15 cellular contexts compared by ENCODE assay signal in genomic region chr1:64536217-64536835, GRCh38.
A peak's percentile ranks its signal among the peaks of the same experiment; 100 is the strongest.
DNase-seq lines count a peak whose midpoint lies in the region; ATAC-seq and TF ChIP-seq lines count a peak whose summit lies in the region.
"Had no signal": no experiment of that assay in that cellular context is flagged by ENCODE, and none has a peak within 500 bp of the region (broad histone marks: within the 10 kb centered on the region; RNA-seq: fewer than 3 reads in every experiment).

No MANE protein-coding gene starts in this region.

- H3K4me3 ChIP-seq in PC-3 (ENCODE audit: low read length): peak overlapping the region; percentile 16; the same call in 1 of the 2 replicates
- H3K4me3 ChIP-seq in left lung: no peak overlapping the region
- no peak overlapping the region for H3K4me3 ChIP-seq in upper lobe of right lung

- ATAC-seq in PC-3: peak; percentile 84
- ATAC-seq in left lung: peak; percentile 8
- no peak for ATAC-seq in upper lobe of right lung

- peak overlapping the region; percentile 54 for H3K4me2 ChIP-seq in PC-3 (ENCODE audit: low read length)

- intact Hi-C loops in PC-3 (cut with micrococcal nuclease) (loop anchor here (1.0 kb wide), 4 partner anchors 52 to 267 kb away; no protein-coding TSS in a partner anchor), left lung (cut with DNase I) (no loop called here), upper lobe of right lung (cut with DNase I) (no loop called here)

- TF ChIP-seq CTCF in PC-3 (conservative IDR thresholded peaks at IDR 0.05; ENCODE audit: low read depth, low read length) (no peak), left lung (IDR thresholded peaks at IDR 0.05) (no peak), upper lobe of right lung (IDR thresholded peaks at IDR 0.05) (no peak)

- peak overlapping the region; percentile 4; the same call in 1 of the 2 replicates for H3K27ac ChIP-seq in PC-3 (ENCODE audit: low read length)
- H3K27ac ChIP-seq in left lung: peak overlapping the region in 1 of 2 donors; percentile 18
- H3K27ac ChIP-seq in upper lobe of right lung: peak overlapping the region; percentile 32

- no peak overlapping the region for H3K9ac ChIP-seq in PC-3 (ENCODE audit: low read length)

- peak in 2 of 3 experiments; percentile 63 to 75 for DNase-seq in NCI-H1417 (lab: John Stamatoyannopoulos, UW)
- DNase-seq in NCI-H1417 treated with DMSO at 0.1 percent for 48 hours (lab: John Stamatoyannopoulos, UW): no peak
- DNase-seq in PC-3: peak; percentile 65
- DNase-seq in left lung: no peak
- no peak for DNase-seq in upper lobe of right lung
- no peak for DNase-seq in mucosa of gallbladder (ENCODE audit: low spot score)
- no peak for DNase-seq in NAMALWA (ENCODE audit: low spot score)
- no peak for DNase-seq in SKM-1 treated with dmso at 0.1 percent for 144 hours (lab: John Stamatoyannopoulos, UW; ENCODE audit: unreplicated experiment)
- DNase-seq: activated CD4-positive, alpha-beta T cell treated with anti-CD3 and anti-CD28 coated beads, Interleukin-2, amount 10 ng/mL, durations not matched to agents 24 days and 14 days; activated effector memory CD4-positive, alpha-beta T cell treated with anti-CD3 and anti-CD28 coated beads, Interleukin-2, amount 50 U/mL, for 16 hours; central memory CD4-positive, alpha-beta T cell; DND-41; immature natural killer cell; stimulated activated naive CD4-positive, alpha-beta T cell; T-helper 1 cell had no signal

- H3K4me1 ChIP-seq in PC-3 (ENCODE audit: insufficient read depth, low read length) (peaks cover 21% of the 10 kb centered on the region), left lung (peaks cover 18 to 40% of the 10 kb centered on the region in 2 donors), upper lobe of right lung (peaks cover 30% of the 10 kb centered on the region)

- H3K9me2 ChIP-seq in PC-3 (replicated peaks; ENCODE audit: low read length): no peaks in the 10 kb centered on the region

- no TSS peak for BruUV-seq in PC-3 (replicated peaks; lab: Mats Ljungman, UMichigan)

- no peaks in the 10 kb centered on the region for H3K27me3 ChIP-seq in PC-3 (ENCODE audit: low read length)
- H3K27me3 ChIP-seq in left lung: no peaks in the 10 kb centered on the region
- no peaks in the 10 kb centered on the region for H3K27me3 ChIP-seq in upper lobe of right lung

- no peaks in the 10 kb centered on the region for H3F3A ChIP-seq in PC-3 (ENCODE audit: low read length, unreplicated experiment)

- H3K36me3 ChIP-seq in PC-3 (ENCODE audit: low read depth, low read length) (no peaks in the 10 kb centered on the region), left lung (no peaks in the 10 kb centered on the region), upper lobe of right lung (no peaks in the 10 kb centered on the region)

- no peak overlapping the region for H2AFZ ChIP-seq in PC-3 (ENCODE audit: low read length)

- H3K9me3 ChIP-seq in PC-3 (ENCODE audit: low read length): no peaks in the 10 kb centered on the region
- no peaks in the 10 kb centered on the region for H3K9me3 ChIP-seq in left lung
- no peaks in the 10 kb centered on the region for H3K9me3 ChIP-seq in upper lobe of right lung

- H3K79me2 ChIP-seq in PC-3 (ENCODE audit: low read length): no peaks in the 10 kb centered on the region

- POLR2A ChIA-PET in PC-3 (lab: Charles Lee; ENCODE audit: unreplicated experiment): no interaction called here

- CTCF ChIA-PET in PC-3 (lab: Charles Lee): no interaction called here

- H4K20me1 ChIP-seq in PC-3 (ENCODE audit: low read length): no peaks in the 10 kb centered on the region

Comparison
In these comparisons a context has a peak if more than half of its experiments do, and no peak if none do; other contexts are left out.
1. DNase-seq: peak in NCI-H1417 (2 of 3) and PC-3 (single experiment); none in NCI-H1417 treated with DMSO at 0.1 percent for 48 hours (single experiment), left lung (0 of 2), upper lobe of right lung (single experiment), mucosa of gallbladder (single experiment), NAMALWA (single experiment) and SKM-1 treated with dmso at 0.1 percent for 144 hours (single experiment).